7 cellular contexts compared by ENCODE assay signal in the genomic region with DNA sequence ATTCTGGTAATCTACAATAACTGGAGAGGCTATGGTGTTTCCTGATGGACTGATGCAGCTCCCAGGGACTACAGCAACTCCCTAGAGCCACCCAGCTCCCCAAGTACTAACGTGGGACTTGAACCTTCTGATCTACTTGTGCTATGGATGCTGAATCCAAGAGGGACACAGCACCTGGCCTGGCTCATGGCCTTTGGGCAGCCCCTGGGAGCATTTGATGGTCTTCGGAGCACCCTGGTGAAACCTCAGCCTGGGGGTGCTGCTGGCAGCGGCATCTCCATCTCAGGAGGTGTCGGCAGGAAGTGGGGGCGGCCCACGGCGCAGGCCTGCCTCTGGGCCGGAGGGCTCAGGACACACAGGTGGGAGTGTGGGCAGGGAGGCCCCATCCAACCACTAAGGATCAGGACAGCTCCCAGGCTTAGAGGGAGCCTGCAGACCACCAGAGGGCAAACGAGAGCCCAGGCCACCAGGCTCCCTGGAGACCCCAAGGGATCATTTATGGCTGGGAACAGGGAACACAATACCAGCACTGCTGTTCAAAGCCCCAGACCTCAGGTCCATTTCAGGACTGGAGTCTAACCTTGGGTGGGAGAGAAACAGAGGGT. TPM values are rescaled to one million over a fixed set of nuclear protein-coding genes. Genes with fewer than 3 reads are reported as not detected.
A peak's percentile ranks its signal among the peaks of the same experiment; 100 is the strongest.
DNase-seq lines count a peak whose midpoint lies in the region; ATAC-seq, FAIRE-seq and TF ChIP-seq lines count a peak whose summit lies in the region.
"Had no signal": no experiment of that assay in that cellular context is flagged by ENCODE, and none has a peak within 500 bp of the region (broad histone marks: within the 10 kb centered on the region; RNA-seq: fewer than 3 reads in every experiment).

No MANE protein-coding gene starts in this region.

- peak overlapping the region; percentile 80 for H3K27ac ChIP-seq in CD4-positive, CD25-positive, alpha-beta regulatory T cell (ENCODE audit: insufficient read depth, low read length, poor library complexity, severe bottlenecking)
- peak overlapping the region; percentile 94 for H3K27ac ChIP-seq in SU-DHL-6 (ENCODE audit: low read depth, low read length)
- peak overlapping the region; percentile 86 for H3K27ac ChIP-seq in HepG2 (ENCODE audit: extremely low read length, insufficient read depth, low read length)

- H3K9me3 ChIP-seq in CD4-positive, CD25-positive, alpha-beta regulatory T cell (ENCODE audit: control insufficient read depth in 2 of 2, low read length in 2 of 2) = no peaks in the 10 kb centered on the region
- H3K9me3 ChIP-seq in SU-DHL-6 (ENCODE audit: insufficient read depth, low read length) (no peaks in the 10 kb centered on the region), HepG2 (ENCODE audit: low read length) (no peaks in the 10 kb centered on the region)

- peak overlapping the region; percentile 51 for H3K4me3 ChIP-seq in CD4-positive, CD25-positive, alpha-beta regulatory T cell (ENCODE audit: low read depth, low read length)
- H3K4me3 ChIP-seq in SU-DHL-6 (ENCODE audit: insufficient read depth, low read length, poor library complexity, severe bottlenecking) = peak overlapping the region; percentile 6
- peak overlapping the region in 1 of 3 experiments; percentile 57; a peak in 3 of 6 replicates for H3K4me3 ChIP-seq in HepG2 (replicated peaks in 1 of 3; ENCODE audit: insufficient read depth in 1 of 3, low read depth in 2 of 3, low read length in 3 of 3)

- no peak for TF ChIP-seq POLR2A in HepG2 (IDR thresholded peaks at IDR 0.05; ENCODE audit: insufficient read depth in 1 of 2, low read depth in 2 of 2, low read length in 2 of 2)

- CTCF ChIA-PET in HepG2 (lab: Yijun Ruan, JAX; ENCODE audit: low intra/inter-chr PET ratio, low total read pairs) = interaction anchor here (1.6 kb wide), 1 partner anchor 24 kb away, joined by 5 read pairs; no protein-coding TSS in a partner anchor

- H3K36me3 ChIP-seq in CD4-positive, CD25-positive, alpha-beta regulatory T cell (ENCODE audit: control insufficient read depth, insufficient read depth, low read length) = peaks cover 64% of the 10 kb centered on the region
- H3K36me3 ChIP-seq in SU-DHL-6 (ENCODE audit: low read length) (peaks cover 15% of the 10 kb centered on the region), HepG2 (replicated peaks in 1 of 2; ENCODE audit: control insufficient read depth in 1 of 2, insufficient read depth in 2 of 2, low read length in 2 of 2) (peaks cover 2 to 28% of the 10 kb centered on the region in 2 experiments; a peak in 2 of 5 replicates)

- peak overlapping the region; percentile 58 for H3K4me2 ChIP-seq in SU-DHL-6 (ENCODE audit: low read depth, low read length, poor library complexity, severe bottlenecking)
- H3K4me2 ChIP-seq in HepG2 (ENCODE audit: low read depth, low read length) = peak overlapping the region; percentile 83

- POLR2A ChIA-PET in HepG2 (lab: Yijun Ruan, JAX) = interaction anchor here (0.8 to 3.5 kb wide), 10 partner anchors 8 to 23 kb away, joined by 3 to 20 read pairs (median 7); a partner anchor contains a TSS

- no peaks in the 10 kb centered on the region for H3K9me3 Mint-ChIP-seq in CD4-positive, CD25-positive, alpha-beta regulatory T cell

- BruUV-seq in HepG2 (replicated peaks; lab: Mats Ljungman, UMichigan) = no TSS peak

- peaks cover 49% of the 10 kb centered on the region for H3K36me3 Mint-ChIP-seq in CD4-positive, CD25-positive, alpha-beta regulatory T cell

- H3K4me3 Mint-ChIP-seq in CD4-positive, CD25-positive, alpha-beta regulatory T cell = peak overlapping the region; percentile 85 to 98 (median 90)

- ATAC-seq in CD4-positive, CD25-positive, alpha-beta regulatory T cell (ENCODE audit: low read depth in 2 of 2) = peak in 1 of 2 donors; percentile 19
- ATAC-seq in HepG2 = peak; percentile 68

- peak overlapping the region; percentile 93 to 99 (median 97) for H3K27ac Mint-ChIP-seq in CD4-positive, CD25-positive, alpha-beta regulatory T cell

- no peaks in the 10 kb centered on the region for H3K27me3 ChIP-seq in CD4-positive, CD25-positive, alpha-beta regulatory T cell (ENCODE audit: control insufficient read depth, insufficient read depth, low read length)
- H3K27me3 ChIP-seq in SU-DHL-6 (ENCODE audit: low read length) (no peaks in the 10 kb centered on the region), HepG2 (ENCODE audit: control insufficient read depth in 1 of 2, insufficient read depth in 2 of 2, low read length in 2 of 2) (no peaks in the 10 kb centered on the region)

- in situ Hi-C loops in HepG2 (cut with HindIII; ENCODE audit: extremely low pct_ligation_motif_present, low pct_unique_long_range_greater_than_20kb) = no loop called here

- H3K4me1 ChIP-seq in CD4-positive, CD25-positive, alpha-beta regulatory T cell (ENCODE audit: control insufficient read depth, insufficient read depth, low read length, poor library complexity, severe bottlenecking) = peaks cover 96% of the 10 kb centered on the region
- H3K4me1 ChIP-seq in HepG2 (ENCODE audit: insufficient read depth, low read length) = peaks cover 57% of the 10 kb centered on the region

- 73% methylated on average over 5 of the region's 9 CpGs for WGBS in HepG2 (ENCODE audit: low lambda C conversion rate)

- H4K20me1 ChIP-seq in SU-DHL-6 (ENCODE audit: low read depth, low read length) (no peaks in the 10 kb centered on the region; the same call in 1 of the 2 replicates), HepG2 (ENCODE audit: insufficient read depth, low read length) (no peaks in the 10 kb centered on the region; the same call in 1 of the 2 replicates)

- H3K9me2 ChIP-seq in SU-DHL-6 (replicated peaks; ENCODE audit: insufficient read depth, low read length) = no peaks in the 10 kb centered on the region

- FAIRE-seq in HepG2 (lab: Jason Lieb, UNC) (peak; percentile 46), HTR-8/SVneo (lab: Jason Lieb, UNC) (no peak)

- no peaks in the 10 kb centered on the region for H3K27me3 Mint-ChIP-seq in CD4-positive, CD25-positive, alpha-beta regulatory T cell

- peak overlapping the region; percentile 49 for H3K9ac ChIP-seq in SU-DHL-6 (ENCODE audit: low read length)
- peak overlapping the region; percentile 58 for H3K9ac ChIP-seq in HepG2 (ENCODE audit: insufficient read depth, low read depth, low read length)

- H3K79me2 ChIP-seq in SU-DHL-6 (ENCODE audit: insufficient read depth, low read length) (peaks cover 90% of the 10 kb centered on the region), HepG2 (ENCODE audit: insufficient read depth, low read length) (peaks cover 55% of the 10 kb centered on the region)

- TF ChIP-seq CTCF in SU-DHL-6 (IDR thresholded peaks at IDR 0.05; ENCODE audit: insufficient read depth, low read length, poor library complexity, severe bottlenecking) (peak; percentile 41), HepG2 (CRISPR knock-in tag; IDR thresholded peaks at IDR 0.05) (peak; percentile 72)

- intact Hi-C loops in HepG2 (cut with micrococcal nuclease; ENCODE audit: unreplicated experiment) = loop anchor here (1.0 to 2.0 kb wide), 3 partner anchors 18 to 25 kb away; no protein-coding TSS in a partner anchor

- H3K4me1 Mint-ChIP-seq in CD4-positive, CD25-positive, alpha-beta regulatory T cell = peaks cover 22 to 94% (median 55%) of the 10 kb centered on the region in 4 donors

- DNase-seq in CD4-positive, CD25-positive, alpha-beta regulatory T cell = no peak
- DNase-seq in HepG2 (ENCODE audit: low spot score) = peak; percentile 42
- no peak for DNase-seq in HTR-8/SVneo (ENCODE audit: insufficient read length, low spot score)
- DNase-seq in Kasumi-1 (lab: John Stamatoyannopoulos, UW) = no peak
- DNase-seq in OCI-M1 (lab: John Stamatoyannopoulos, UW) = no peak
- DNase-seq: foreskin melanocyte had no signal

- H2AFZ ChIP-seq in SU-DHL-6 (ENCODE audit: low read depth, low read length, severe bottlenecking) = no peak overlapping the region
- no peak overlapping the region for H2AFZ ChIP-seq in HepG2 (ENCODE audit: low read length)

- H3F3A ChIP-seq in SU-DHL-6 (ENCODE audit: insufficient read depth) = peaks cover 47% of the 10 kb centered on the region

- TF ChIP-seq EP300 in HepG2 (IDR thresholded peaks at IDR 0.05; ENCODE audit: low read depth in 2 of 2, low read length in 2 of 2) (no peak), HepG2 (CRISPR knock-in tag; IDR thresholded peaks at IDR 0.05; ENCODE audit: borderline replicate concordance) (no peak)

- peak; percentile 63 for TF ChIP-seq RAD21 in HepG2 (CRISPR knock-in tag; IDR thresholded peaks at IDR 0.05)

RNA-seq across cellular contexts. Expression of a gene that starts 8.7 kb away (rescaled TPM):
- 201 TPM for total RNA-seq in CD4-positive, CD25-positive, alpha-beta regulatory T cell
- polyA plus RNA-seq in CD4-positive, CD25-positive, alpha-beta regulatory T cell = 100 to 1,000 TPM; 180 to 223 (median 183) TPM
- total RNA-seq in HepG2 (2016; rRNA removed; fragmentation: Illumina TruSeq; extraction: Trizol) = 22.0 and 26.6 TPM in 2 replicates
- total RNA-seq in HepG2 (2016; cell fraction: cytosol; rRNA removed; fragmentation: Illumina TruSeq; extraction: Trizol; ENCODE audit: low read depth) = 8.1 and 9.7 TPM in 2 replicates
- 22.9 and 29.1 TPM in 2 replicates for total RNA-seq in HepG2 (2016; cell fraction: insoluble cytoplasmic fraction; rRNA removed; fragmentation: Illumina TruSeq; extraction: Trizol)
- 11.0 and 11.5 TPM in 2 replicates for total RNA-seq in HepG2 (2016; cell fraction: membrane; rRNA removed; fragmentation: Illumina TruSeq; extraction: Trizol)
- 16.8 and 19.6 TPM in 2 replicates for total RNA-seq in HepG2 (2016; cell fraction: nucleus; rRNA removed; fragmentation: Illumina TruSeq; extraction: Trizol)
- 23.6 and 29.4 TPM in 2 replicates for polyA plus RNA-seq in HepG2 (2011; rRNA removed)
- 20.8 and 31.1 TPM in 2 replicates for polyA plus RNA-seq in HepG2 (2011; cell fraction: cytosol; rRNA removed)
- 42.3 and 43.0 TPM in 2 replicates for polyA plus RNA-seq in HepG2 (2011; cell fraction: nucleus; rRNA removed)
- polyA plus RNA-seq in HepG2 (2012) = 18.8 and 23.3 TPM in 2 replicates
- polyA plus RNA-seq in HepG2 (2016; cell fraction: cytosol; fragmentation: Illumina TruSeq; extraction: Trizol; ENCODE audit: low read depth) = 3.5 and 3.9 TPM in 2 replicates
- 29.0 and 35.3 TPM in 2 replicates for polyA plus RNA-seq in HepG2 (2016; cell fraction: insoluble cytoplasmic fraction; fragmentation: Illumina TruSeq; extraction: Trizol; ENCODE audit: low read depth)
- polyA plus RNA-seq in HepG2 (2016; cell fraction: membrane; fragmentation: Illumina TruSeq; extraction: Trizol; ENCODE audit: low read depth) = 7.9 and 9.3 TPM in 2 replicates
- polyA plus RNA-seq in HepG2 (2016; cell fraction: nucleus; fragmentation: Illumina TruSeq; extraction: Trizol; ENCODE audit: insufficient read depth, low read depth) = 33.4 and 34.4 TPM in 2 replicates
- 63.9 and 78.7 TPM in 2 replicates for polyA minus RNA-seq in HepG2 (2011; rRNA and poly(A)+ RNA removed; ENCODE audit: low replicate concordance)
- 21.2 and 28.0 TPM in 2 replicates for polyA minus RNA-seq in HepG2 (2011; cell fraction: cytosol; rRNA and poly(A)+ RNA removed)
- 15.5 and 22.1 TPM in 2 replicates for polyA minus RNA-seq in HepG2 (2011; cell fraction: nucleus; rRNA and poly(A)+ RNA removed)

RNA-seq across cellular contexts. Expression of a gene that starts 25.2 kb away (rescaled TPM):
- total RNA-seq in CD4-positive, CD25-positive, alpha-beta regulatory T cell = 11.6 TPM
- polyA plus RNA-seq in CD4-positive, CD25-positive, alpha-beta regulatory T cell = under 1 TPM in 2 of 4 donors, not detected in 2; 0.11 to 0.13 TPM
- 0.77 and 1.4 TPM in 2 replicates for total RNA-seq in HepG2 (2016; rRNA removed; fragmentation: Illumina TruSeq; extraction: Trizol)
- total RNA-seq in HepG2 (2016; cell fraction: cytosol; rRNA removed; fragmentation: Illumina TruSeq; extraction: Trizol; ENCODE audit: low read depth) = 0.10 and 0.35 TPM in 2 replicates
- total RNA-seq in HepG2 (2016; cell fraction: insoluble cytoplasmic fraction; rRNA removed; fragmentation: Illumina TruSeq; extraction: Trizol) = 0.42 and 1.4 TPM in 2 replicates
- 0.37 and 0.38 TPM in 2 replicates for total RNA-seq in HepG2 (2016; cell fraction: membrane; rRNA removed; fragmentation: Illumina TruSeq; extraction: Trizol)
- total RNA-seq in HepG2 (2016; cell fraction: nucleus; rRNA removed; fragmentation: Illumina TruSeq; extraction: Trizol) = 1.8 and 2.0 TPM in 2 replicates
- 0.55 and 0.99 TPM in 2 replicates for polyA plus RNA-seq in HepG2 (2011; rRNA removed)
- polyA plus RNA-seq in HepG2 (2011; cell fraction: cytosol; rRNA removed) = 0.34 and 0.54 TPM in 2 replicates
- polyA plus RNA-seq in HepG2 (2011; cell fraction: nucleus; rRNA removed) = 6.3 and 7.3 TPM in 2 replicates
- polyA plus RNA-seq in HepG2 (2012) = 1.2 and 1.3 TPM in 2 replicates
- polyA plus RNA-seq in HepG2 (2016; cell fraction: cytosol; fragmentation: Illumina TruSeq; extraction: Trizol; ENCODE audit: low read depth) = 0.06 and 0.11 TPM in 2 replicates
- 0.63 and 0.75 TPM in 2 replicates for polyA plus RNA-seq in HepG2 (2016; cell fraction: insoluble cytoplasmic fraction; fragmentation: Illumina TruSeq; extraction: Trizol; ENCODE audit: low read depth)
- 0.24 and 0.70 TPM in 2 replicates for polyA plus RNA-seq in HepG2 (2016; cell fraction: membrane; fragmentation: Illumina TruSeq; extraction: Trizol; ENCODE audit: low read depth)
- polyA plus RNA-seq in HepG2 (2016; cell fraction: nucleus; fragmentation: Illumina TruSeq; extraction: Trizol; ENCODE audit: insufficient read depth, low read depth) = 4.9 and 5.6 TPM in 2 replicates
- 1.3 and 2.7 TPM in 2 replicates for polyA minus RNA-seq in HepG2 (2011; rRNA and poly(A)+ RNA removed; ENCODE audit: low replicate concordance)
- 0.59 and 1.6 TPM in 2 replicates for polyA minus RNA-seq in HepG2 (2011; cell fraction: cytosol; rRNA and poly(A)+ RNA removed)
- polyA minus RNA-seq in HepG2 (2011; cell fraction: nucleus; rRNA and poly(A)+ RNA removed) = 1.9 and 4.0 TPM in 2 replicates

RNA-seq across cellular contexts. Expression of a gene that starts 47.3 kb away (rescaled TPM):
- total RNA-seq in CD4-positive, CD25-positive, alpha-beta regulatory T cell = 234 TPM
- polyA plus RNA-seq in CD4-positive, CD25-positive, alpha-beta regulatory T cell = 1 to 10 TPM; 5.8 to 8.0 (median 6.4) TPM
- 6.5 and 6.7 TPM in 2 replicates for total RNA-seq in HepG2 (2016; rRNA removed; fragmentation: Illumina TruSeq; extraction: Trizol)
- 5.0 and 5.3 TPM in 2 replicates for total RNA-seq in HepG2 (2016; cell fraction: cytosol; rRNA removed; fragmentation: Illumina TruSeq; extraction: Trizol; ENCODE audit: low read depth)
- total RNA-seq in HepG2 (2016; cell fraction: insoluble cytoplasmic fraction; rRNA removed; fragmentation: Illumina TruSeq; extraction: Trizol) = 5.7 and 6.9 TPM in 2 replicates
- total RNA-seq in HepG2 (2016; cell fraction: membrane; rRNA removed; fragmentation: Illumina TruSeq; extraction: Trizol) = 3.5 and 4.7 TPM in 2 replicates
- 7.1 and 8.3 TPM in 2 replicates for total RNA-seq in HepG2 (2016; cell fraction: nucleus; rRNA removed; fragmentation: Illumina TruSeq; extraction: Trizol)
- polyA plus RNA-seq in HepG2 (2011; rRNA removed) = 8.0 and 13.2 TPM in 2 replicates
- polyA plus RNA-seq in HepG2 (2011; cell fraction: cytosol; rRNA removed) = 4.6 and 6.5 TPM in 2 replicates
- 81.8 and 92.1 TPM in 2 replicates for polyA plus RNA-seq in HepG2 (2011; cell fraction: nucleus; rRNA removed)
- 14.9 and 21.4 TPM in 2 replicates for polyA plus RNA-seq in HepG2 (2012)
- polyA plus RNA-seq in HepG2 (2016; cell fraction: cytosol; fragmentation: Illumina TruSeq; extraction: Trizol; ENCODE audit: low read depth) = 1.0 and 1.2 TPM in 2 replicates
- polyA plus RNA-seq in HepG2 (2016; cell fraction: insoluble cytoplasmic fraction; fragmentation: Illumina TruSeq; extraction: Trizol; ENCODE audit: low read depth) = 5.5 and 7.6 TPM in 2 replicates
- polyA plus RNA-seq in HepG2 (2016; cell fraction: membrane; fragmentation: Illumina TruSeq; extraction: Trizol; ENCODE audit: low read depth) = 1.9 and 2.0 TPM in 2 replicates
- 19.9 and 22.1 TPM in 2 replicates for polyA plus RNA-seq in HepG2 (2016; cell fraction: nucleus; fragmentation: Illumina TruSeq; extraction: Trizol; ENCODE audit: insufficient read depth, low read depth)
- 20.7 and 23.4 TPM in 2 replicates for polyA minus RNA-seq in HepG2 (2011; rRNA and poly(A)+ RNA removed; ENCODE audit: low replicate concordance)
- 11.5 and 17.2 TPM in 2 replicates for polyA minus RNA-seq in HepG2 (2011; cell fraction: cytosol; rRNA and poly(A)+ RNA removed)
- polyA minus RNA-seq in HepG2 (2011; cell fraction: nucleus; rRNA and poly(A)+ RNA removed) = 24.7 and 27.0 TPM in 2 replicates

RNA-seq across cellular contexts. Expression of a gene that starts 54.8 kb away (rescaled TPM):
- 34.5 TPM for total RNA-seq in CD4-positive, CD25-positive, alpha-beta regulatory T cell
- polyA plus RNA-seq in CD4-positive, CD25-positive, alpha-beta regulatory T cell = 1 to 10 TPM; 3.6 to 4.9 (median 3.8) TPM
- 1.6 and 2.3 TPM in 2 replicates for total RNA-seq in HepG2 (2016; rRNA removed; fragmentation: Illumina TruSeq; extraction: Trizol)
- total RNA-seq in HepG2 (2016; cell fraction: cytosol; rRNA removed; fragmentation: Illumina TruSeq; extraction: Trizol; ENCODE audit: low read depth) = 0.53 and 0.61 TPM in 2 replicates
- 1.6 and 2.9 TPM in 2 replicates for total RNA-seq in HepG2 (2016; cell fraction: insoluble cytoplasmic fraction; rRNA removed; fragmentation: Illumina TruSeq; extraction: Trizol)
- 1.7 and 1.9 TPM in 2 replicates for total RNA-seq in HepG2 (2016; cell fraction: membrane; rRNA removed; fragmentation: Illumina TruSeq; extraction: Trizol)
- 1.9 and 2.8 TPM in 2 replicates for total RNA-seq in HepG2 (2016; cell fraction: nucleus; rRNA removed; fragmentation: Illumina TruSeq; extraction: Trizol)
- 8.3 and 12.6 TPM in 2 replicates for polyA plus RNA-seq in HepG2 (2011; rRNA removed)
- 5.2 and 5.5 TPM in 2 replicates for polyA plus RNA-seq in HepG2 (2011; cell fraction: cytosol; rRNA removed)
- polyA plus RNA-seq in HepG2 (2011; cell fraction: nucleus; rRNA removed) = 38.0 and 39.6 TPM in 2 replicates
- polyA plus RNA-seq in HepG2 (2012) = 6.5 and 7.2 TPM in 2 replicates
- 0.45 and 0.76 TPM in 2 replicates for polyA plus RNA-seq in HepG2 (2016; cell fraction: cytosol; fragmentation: Illumina TruSeq; extraction: Trizol; ENCODE audit: low read depth)
- polyA plus RNA-seq in HepG2 (2016; cell fraction: insoluble cytoplasmic fraction; fragmentation: Illumina TruSeq; extraction: Trizol; ENCODE audit: low read depth) = 1.6 and 2.0 TPM in 2 replicates
- polyA plus RNA-seq in HepG2 (2016; cell fraction: membrane; fragmentation: Illumina TruSeq; extraction: Trizol; ENCODE audit: low read depth) = 1.3 and 2.0 TPM in 2 replicates
- 6.5 and 7.0 TPM in 2 replicates for polyA plus RNA-seq in HepG2 (2016; cell fraction: nucleus; fragmentation: Illumina TruSeq; extraction: Trizol; ENCODE audit: insufficient read depth, low read depth)
- 4.2 and 6.0 TPM in 2 replicates for polyA minus RNA-seq in HepG2 (2011; rRNA and poly(A)+ RNA removed; ENCODE audit: low replicate concordance)
- polyA minus RNA-seq in HepG2 (2011; cell fraction: cytosol; rRNA and poly(A)+ RNA removed) = 2.0 and 4.1 TPM in 2 replicates
- 4.6 and 4.8 TPM in 2 replicates for polyA minus RNA-seq in HepG2 (2011; cell fraction: nucleus; rRNA and poly(A)+ RNA removed)

RNA-seq across cellular contexts. Expression of a gene that starts 59.3 kb away (rescaled TPM):
- total RNA-seq in CD4-positive, CD25-positive, alpha-beta regulatory T cell = 31.3 TPM
- 10 to 100 TPM; 20.9 to 26.1 (median 24.5) TPM for polyA plus RNA-seq in CD4-positive, CD25-positive, alpha-beta regulatory T cell
- 15.3 and 20.5 TPM in 2 replicates for total RNA-seq in HepG2 (2016; rRNA removed; fragmentation: Illumina TruSeq; extraction: Trizol)
- total RNA-seq in HepG2 (2016; cell fraction: cytosol; rRNA removed; fragmentation: Illumina TruSeq; extraction: Trizol; ENCODE audit: low read depth) = 3.8 and 4.3 TPM in 2 replicates
- 11.7 and 21.5 TPM in 2 replicates for total RNA-seq in HepG2 (2016; cell fraction: insoluble cytoplasmic fraction; rRNA removed; fragmentation: Illumina TruSeq; extraction: Trizol)
- 9.8 and 11.2 TPM in 2 replicates for total RNA-seq in HepG2 (2016; cell fraction: membrane; rRNA removed; fragmentation: Illumina TruSeq; extraction: Trizol)
- 16.8 and 17.9 TPM in 2 replicates for total RNA-seq in HepG2 (2016; cell fraction: nucleus; rRNA removed; fragmentation: Illumina TruSeq; extraction: Trizol)
- polyA plus RNA-seq in HepG2 (2011; rRNA removed) = 27.3 and 30.9 TPM in 2 replicates
- 11.1 and 16.7 TPM in 2 replicates for polyA plus RNA-seq in HepG2 (2011; cell fraction: cytosol; rRNA removed)
- 97.2 and 109 TPM in 2 replicates for polyA plus RNA-seq in HepG2 (2011; cell fraction: nucleus; rRNA removed)
- polyA plus RNA-seq in HepG2 (2012) = 19.6 and 26.4 TPM in 2 replicates
- polyA plus RNA-seq in HepG2 (2016; cell fraction: cytosol; fragmentation: Illumina TruSeq; extraction: Trizol; ENCODE audit: low read depth) = 5.0 and 5.9 TPM in 2 replicates
- polyA plus RNA-seq in HepG2 (2016; cell fraction: insoluble cytoplasmic fraction; fragmentation: Illumina TruSeq; extraction: Trizol; ENCODE audit: low read depth) = 24.4 and 31.0 TPM in 2 replicates
- 13.6 and 15.0 TPM in 2 replicates for polyA plus RNA-seq in HepG2 (2016; cell fraction: membrane; fragmentation: Illumina TruSeq; extraction: Trizol; ENCODE audit: low read depth)
- 70.2 and 70.8 TPM in 2 replicates for polyA plus RNA-seq in HepG2 (2016; cell fraction: nucleus; fragmentation: Illumina TruSeq; extraction: Trizol; ENCODE audit: insufficient read depth, low read depth)
- polyA minus RNA-seq in HepG2 (2011; rRNA and poly(A)+ RNA removed; ENCODE audit: low replicate concordance) = 38.1 and 40.7 TPM in 2 replicates
- 14.8 and 15.4 TPM in 2 replicates for polyA minus RNA-seq in HepG2 (2011; cell fraction: cytosol; rRNA and poly(A)+ RNA removed)
- polyA minus RNA-seq in HepG2 (2011; cell fraction: nucleus; rRNA and poly(A)+ RNA removed) = 11.1 and 15.7 TPM in 2 replicates

Comparison
In these comparisons a context has a peak if more than half of its experiments do, and no peak if none do; other contexts are left out.
1. RNA of a gene that starts 47.3 kb away (total RNA-seq): 234 TPM in CD4-positive, CD25-positive, alpha-beta regulatory T cell (single experiment); 3.5 to 8.3 TPM in HepG2; every median in the first group is over 10 times any median in the second.
2. Peak in every context shown above with its lines, with median percentiles within 50 percentile points of each other: H3K27ac ChIP-seq.